Comparison of ENCODE assay signal across 16 cellular contexts in the genomic region with DNA sequence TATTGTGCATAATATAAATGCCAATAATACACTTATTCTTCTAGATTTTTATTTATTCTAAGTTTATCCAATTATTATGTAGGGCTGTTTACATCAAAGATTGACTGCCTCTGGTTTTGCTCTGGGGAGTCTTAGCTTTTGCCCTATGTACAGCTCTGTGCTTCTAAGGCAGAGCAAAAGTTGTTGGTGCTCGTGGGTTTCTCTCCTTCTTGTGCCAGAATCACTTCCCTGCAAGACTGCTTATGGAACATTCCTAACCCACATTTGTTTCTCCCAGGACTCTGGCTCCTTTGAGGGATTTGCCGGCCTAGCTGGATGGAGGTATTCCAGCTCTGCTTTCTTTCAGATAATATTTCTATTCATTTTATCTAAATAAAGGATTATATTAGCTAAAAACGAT.
DNase-seq lines count a peak whose midpoint lies in the region; ATAC-seq and TF ChIP-seq lines count a peak whose summit lies in the region.
"Had no signal": no experiment of that assay in that cellular context is flagged by ENCODE, and none has a peak within 500 bp of the region (broad histone marks: within the 10 kb centered on the region; RNA-seq: fewer than 3 reads in every experiment).

No MANE protein-coding gene starts in this region.

- ATAC-seq in left lobe of liver: peak; percentile 22
- ATAC-seq in gastrocnemius medialis: no peak
- no peak for ATAC-seq in activated naive CD8-positive, alpha-beta T cell treated with anti-CD3 and anti-CD28 coated beads, Interleukin-2, amount 50 U/mL, for 24 hours
- ATAC-seq: K562; left lung; stimulated activated naive CD8-positive, alpha-beta T cell treated with anti-CD3 and anti-CD28 coated beads, Interleukin-15, amount 100 ng/mL, for 72 hours had no signal

- no peaks in the 10 kb centered on the region for H4K20me1 ChIP-seq in MM.1S (ENCODE audit: insufficient read depth, low read length)

- H3K9me2 ChIP-seq in MM.1S (replicated peaks; ENCODE audit: insufficient read depth, low read length): no peaks in the 10 kb centered on the region

- in situ Hi-C loops in gastrocnemius medialis (cut with MboI; ENCODE audit: low sequenced_read_pairs in 4 of 4): loop anchor here in 1 of 4 donors (25.0 kb wide), 2 partner anchors 392 to 492 kb away; no protein-coding TSS in a partner anchor

- peaks cover 19% of the 10 kb centered on the region for H3F3A ChIP-seq in MM.1S (ENCODE audit: insufficient read depth, low read length)

- intact Hi-C loops in gastrocnemius medialis (cut with DNase I; ENCODE audit: low total_unique reads): loop anchor here (10.0 kb wide), 1 partner anchor 384 kb away; no protein-coding TSS in a partner anchor

- H3K9ac ChIP-seq in MM.1S (ENCODE audit: low read length) (no peak overlapping the region), endodermal cell (ENCODE audit: extremely low read depth, low read length, poor library complexity, severe bottlenecking) (no peak overlapping the region)

- no peaks in the 10 kb centered on the region for H3K9me3 ChIP-seq in MM.1S (replicated peaks; ENCODE audit: insufficient read depth, low read length)
- no peaks in the 10 kb centered on the region for H3K9me3 ChIP-seq in endodermal cell (ENCODE audit: control insufficient read depth, low read length)
- no peaks in the 10 kb centered on the region for H3K9me3 ChIP-seq in gastrocnemius medialis
- H3K9me3 ChIP-seq: esophagus squamous epithelium, left lung, prostate gland had no signal

- H3K27ac ChIP-seq in MM.1S (ENCODE audit: low read length) (peak overlapping the region; percentile 62; the same call in 1 of the 2 replicates), endodermal cell (ENCODE audit: low read depth, low read length) (peak overlapping the region; percentile 60), gastrocnemius medialis (peak overlapping the region; percentile 2 to 52 (median 48))
- H3K27ac ChIP-seq: HL-60 had no signal

- TF ChIP-seq CTCF in MM.1S (IDR thresholded peaks at IDR 0.05; ENCODE audit: low read length) (no peak), endodermal cell (conservative IDR thresholded peaks at IDR 0.05) (no peak), gastrocnemius medialis (IDR thresholded peaks at IDR 0.05 in 4 of 5, conservative IDR thresholded peaks at IDR 0.05 in 1 of 5) (no peak)

- peaks cover 17% of the 10 kb centered on the region for H3K4me1 ChIP-seq in MM.1S (ENCODE audit: low read length)
- H3K4me1 ChIP-seq in endodermal cell (ENCODE audit: control insufficient read depth, insufficient read depth, low read length): no peaks in the 10 kb centered on the region
- H3K4me1 ChIP-seq in gastrocnemius medialis: peaks cover 16 to 32% of the 10 kb centered on the region in 2 donors
- H3K4me1 ChIP-seq: prostate gland had no signal

- H3K9me3 Mint-ChIP-seq in endodermal cell: no peaks in the 10 kb centered on the region
- H3K9me3 Mint-ChIP-seq in activated naive CD8-positive, alpha-beta T cell treated with anti-CD3 and anti-CD28 coated beads, Interleukin-2, amount 50 U/mL, for 24 hours: peaks cover 4% of the 10 kb centered on the region

- DNase-seq in MM.1S (no peak), endodermal cell (no peak), left lobe of liver (ENCODE audit: low spot score) (no peak), gastrocnemius medialis (no peak), NCI-H446 (lab: John Stamatoyannopoulos, UW) (no peak), NCI-H82 treated with DMSO at 0.1 percent for 48 hours (lab: John Stamatoyannopoulos, UW; ENCODE audit: unreplicated experiment) (no peak)
- DNase-seq in activated naive CD8-positive, alpha-beta T cell treated with anti-CD3 and anti-CD28 coated beads, Interleukin-2, amount 50 U/mL, for 24 hours: no peak
- no peak for DNase-seq in activated CD8-positive, alpha-beta memory T cell treated with anti-CD3 and anti-CD28 coated beads for 24 hours
- DNase-seq: esophagus squamous epithelium; left lung; naive B cell; stimulated activated naive CD8-positive, alpha-beta T cell treated with anti-CD3 and anti-CD28 coated beads, Interleukin-15, amount 100 ng/mL, for 72 hours had no signal

- no peaks in the 10 kb centered on the region for H3K36me3 Mint-ChIP-seq in endodermal cell (ENCODE audit: low read depth)
- no peaks in the 10 kb centered on the region for H3K36me3 Mint-ChIP-seq in activated naive CD8-positive, alpha-beta T cell treated with anti-CD3 and anti-CD28 coated beads, Interleukin-2, amount 50 U/mL, for 24 hours (ENCODE audit: low read depth)
- H3K36me3 Mint-ChIP-seq: naive B cell had no signal

- no peak overlapping the region for H3K4me3 ChIP-seq in MM.1S (ENCODE audit: low read length)
- H3K4me3 ChIP-seq in endodermal cell (ENCODE audit: low read length): no peak overlapping the region
- H3K4me3 ChIP-seq in gastrocnemius medialis: peak overlapping the region in 2 of 4 donors; percentile 10 to 35
- H3K4me3 ChIP-seq: K562, left lung, prostate gland had no signal

- peak overlapping the region; percentile 28; the same call in 1 of the 2 replicates for H3K4me2 ChIP-seq in MM.1S (ENCODE audit: low read depth, low read length)

- 20 to 91% methylated on average over 1 to 2 of the region's 3 CpGs for WGBS in endodermal cell (ENCODE audit: insufficient coverage in 1 of 2, insufficient read length in 1 of 2), 2 experiments

- H2AFZ ChIP-seq in MM.1S (ENCODE audit: low read length): no peak overlapping the region

- TF ChIP-seq POLR2A in gastrocnemius medialis (IDR thresholded peaks at IDR 0.05): no peak

- no peaks in the 10 kb centered on the region for H3K4me1 Mint-ChIP-seq in endodermal cell
- H3K4me1 Mint-ChIP-seq in activated naive CD8-positive, alpha-beta T cell treated with anti-CD3 and anti-CD28 coated beads, Interleukin-2, amount 50 U/mL, for 24 hours: no peaks in the 10 kb centered on the region
- H3K4me1 Mint-ChIP-seq: naive B cell; stimulated activated naive CD8-positive, alpha-beta T cell treated with anti-CD3 and anti-CD28 coated beads, Interleukin-15, amount 100 ng/mL, for 72 hours had no signal

- H3K27ac Mint-ChIP-seq in endodermal cell: no peak overlapping the region
- H3K27ac Mint-ChIP-seq in activated naive CD8-positive, alpha-beta T cell treated with anti-CD3 and anti-CD28 coated beads, Interleukin-2, amount 50 U/mL, for 24 hours: no peak overlapping the region
- H3K27ac Mint-ChIP-seq: naive B cell; stimulated activated naive CD8-positive, alpha-beta T cell treated with anti-CD3 and anti-CD28 coated beads, Interleukin-15, amount 100 ng/mL, for 72 hours; T-helper 1 cell treated with Interleukin-12 subunit alpha and Interleukin-12 subunit beta and Interleukin-4 antibody, amounts not matched to agents 30 μg/mL and 1 μg/mL, for 36 hours had no signal

- no peaks in the 10 kb centered on the region for H3K36me3 ChIP-seq in MM.1S (replicated peaks; ENCODE audit: insufficient read depth, low read length)
- no peaks in the 10 kb centered on the region for H3K36me3 ChIP-seq in endodermal cell (ENCODE audit: control insufficient read depth, insufficient read depth, low read length)
- no peaks in the 10 kb centered on the region for H3K36me3 ChIP-seq in gastrocnemius medialis
- H3K36me3 ChIP-seq: esophagus squamous epithelium, left lung, prostate gland had no signal

- no peaks in the 10 kb centered on the region for H3K27me3 ChIP-seq in MM.1S (replicated peaks; ENCODE audit: insufficient read depth, low read length)
- no peaks in the 10 kb centered on the region for H3K27me3 ChIP-seq in endodermal cell (ENCODE audit: control insufficient read depth, insufficient read depth, low read length, poor library complexity, severe bottlenecking)
- H3K27me3 ChIP-seq in gastrocnemius medialis: no peaks in the 10 kb centered on the region
- H3K27me3 ChIP-seq: esophagus squamous epithelium, left lung had no signal

- H3K79me2 ChIP-seq in MM.1S (ENCODE audit: low read length): no peaks in the 10 kb centered on the region

- H3K27me3 Mint-ChIP-seq in endodermal cell (ENCODE audit: insufficient read depth): no peaks in the 10 kb centered on the region
- no peaks in the 10 kb centered on the region for H3K27me3 Mint-ChIP-seq in activated naive CD8-positive, alpha-beta T cell treated with anti-CD3 and anti-CD28 coated beads, Interleukin-2, amount 50 U/mL, for 24 hours
- H3K27me3 Mint-ChIP-seq: naive B cell; stimulated activated naive CD8-positive, alpha-beta T cell treated with anti-CD3 and anti-CD28 coated beads, Interleukin-15, amount 100 ng/mL, for 72 hours had no signal

- H3K4me3 Mint-ChIP-seq in endodermal cell: no peak overlapping the region
- H3K4me3 Mint-ChIP-seq in activated naive CD8-positive, alpha-beta T cell treated with anti-CD3 and anti-CD28 coated beads, Interleukin-2, amount 50 U/mL, for 24 hours: no peak overlapping the region
- H3K4me3 Mint-ChIP-seq: naive B cell; stimulated activated naive CD8-positive, alpha-beta T cell treated with anti-CD3 and anti-CD28 coated beads, Interleukin-15, amount 100 ng/mL, for 72 hours; T-helper 1 cell treated with Interleukin-12 subunit alpha and Interleukin-12 subunit beta and Interleukin-4 antibody, amounts not matched to agents 30 μg/mL and 1 μg/mL, for 36 hours had no signal
